20 cellular contexts compared by ENCODE assay signal in genomic region chr22:26697151-26697550, GRCh38. TPM values are rescaled to one million over a fixed set of nuclear protein-coding genes. Genes with fewer than 3 reads are reported as not detected.
DNase-seq lines count a peak whose midpoint lies in the region; ATAC-seq and TF ChIP-seq lines count a peak whose summit lies in the region.
"Had no signal": no experiment of that assay in that cellular context is flagged by ENCODE, and none has a peak within 500 bp of the region (broad histone marks: within the 10 kb centered on the region; RNA-seq: fewer than 3 reads in every experiment).

No MANE protein-coding gene starts in this region.

- H3K36me3 Mint-ChIP-seq in T-helper 17 cell (ENCODE audit: low read depth): peaks cover 13% of the 10 kb centered on the region

- peak overlapping the region; percentile 60 for H3K27ac Mint-ChIP-seq in T-helper 17 cell
- H3K27ac Mint-ChIP-seq: B cell; CD4-positive, alpha-beta T cell; CD8-positive, alpha-beta memory T cell; GM23338; HFFc6 had no signal

- TF ChIP-seq CTCF in HEK293 (tag by site-specific recombination; IDR thresholded peaks at IDR 0.05): no peak

- H3K27ac ChIP-seq in HEK293 (ENCODE audit: extremely low read depth, low read depth, low read length): no peak overlapping the region
- H3K27ac ChIP-seq: 22Rv1, BLaER1, C4-2B had no signal

- H3K4me3 Mint-ChIP-seq in T-helper 17 cell: no peak overlapping the region
- H3K4me3 Mint-ChIP-seq: B cell; CD4-positive, alpha-beta T cell; CD8-positive, alpha-beta memory T cell; GM23338; H9; HFFc6 had no signal

- H3K4me1 Mint-ChIP-seq in T-helper 17 cell: peaks cover 22% of the 10 kb centered on the region
- H3K4me1 Mint-ChIP-seq: GM23338 had no signal

- peaks cover 0 to 13% of the 10 kb centered on the region in 2 experiments; a peak in 1 of 3 replicates for H3K36me3 ChIP-seq in HEK293 (ENCODE audit: control insufficient read depth in 2 of 2, insufficient read depth in 1 of 2, low read length in 2 of 2)

- no peaks in the 10 kb centered on the region for H3K27me3 Mint-ChIP-seq in T-helper 17 cell
- H3K27me3 Mint-ChIP-seq: B cell; CD4-positive, alpha-beta T cell; CD8-positive, alpha-beta memory T cell had no signal

- no peak for ATAC-seq in T-helper 17 cell
- ATAC-seq in GM19328 (IDR thresholded peaks at IDR 0.05; ENCODE audit: unreplicated experiment): no peak
- ATAC-seq in GM21723 (IDR thresholded peaks at IDR 0.05; ENCODE audit: unreplicated experiment): no peak
- ATAC-seq: GM23338, HCT116 had no signal

- CTCF ChIA-PET in HEK293 (lab: Yijun Ruan, JAX): interaction anchor here (0.8 to 1.3 kb wide), 2 partner anchors 10 to 1190 kb away, joined by 3 read pairs; no protein-coding TSS in a partner anchor

- H3K4me3 ChIP-seq in HEK293 (ENCODE audit: low read depth, low read length): no peak overlapping the region
- H3K4me3 ChIP-seq: BLaER1, GM23338 had no signal

- H3K9me3 ChIP-seq in HEK293 (ENCODE audit: control insufficient read depth, insufficient read depth, low read depth, low read length) (no peaks in the 10 kb centered on the region), T-helper 17 cell (ENCODE audit: control insufficient read depth, low read length, poor library complexity, severe bottlenecking) (no peaks in the 10 kb centered on the region)

- no peaks in the 10 kb centered on the region for H3K4me1 ChIP-seq in HEK293 (ENCODE audit: control insufficient read depth, insufficient read depth, low read length)

- POLR2A ChIA-PET in HEK293 (lab: Yijun Ruan, JAX): no interaction called here

- DNase-seq in NCI-H1436 (lab: John Stamatoyannopoulos, UW) (peak; percentile 52), NCI-H1436 treated with DMSO at 0.1 percent for 48 hours (lab: John Stamatoyannopoulos, UW) (no peak), T-helper 17 cell (no peak), amniotic stem cell (lab: John Stamatoyannopoulos, UW) (no peak)
- DNase-seq: CD4-positive, alpha-beta T cell; CD8-positive, alpha-beta memory T cell; DMS53; DMS79 treated with DMSO at 0.1 percent for 48 hours; GF-D8; H9; HFFc6 had no signal

TF ChIP-seq in HEK293, 187 proteins besides CTCF, POLR2A, EP300 and RAD21:
- TF ChIP-seq ZNF175 (tag by site-specific recombination; IDR thresholded peaks at IDR 0.05) (no peak), ZNF211 (tag by site-specific recombination; IDR thresholded peaks at IDR 0.05; ENCODE audit: low read depth) (no peak), ZNF48 (tag by site-specific recombination; IDR thresholded peaks at IDR 0.05) (no peak), ZBTB48 (tag by site-specific recombination; IDR thresholded peaks at IDR 0.05) (no peak), ZIC2 (tag by site-specific recombination; IDR thresholded peaks at IDR 0.05) (peak; percentile 84), KLF16 (tag by site-specific recombination; IDR thresholded peaks at IDR 0.05) (no peak), MEIS1 (CRISPR knock-in tag; IDR thresholded peaks at IDR 0.05; ENCODE audit: borderline replicate concordance) (no peak), FEZF1 (tag by site-specific recombination; IDR thresholded peaks at IDR 0.05) (no peak), GLIS1 (tag by site-specific recombination; IDR thresholded peaks at IDR 0.05) (peak; percentile 84), BCL6B (tag by site-specific recombination; IDR thresholded peaks at IDR 0.05) (no peak), YY1 (tag by site-specific recombination; IDR thresholded peaks at IDR 0.05) (no peak), ZSCAN5A (tag by site-specific recombination; IDR thresholded peaks at IDR 0.05) (no peak), ZNF626 (tag by site-specific recombination; IDR thresholded peaks at IDR 0.05) (no peak), MYNN (tag by site-specific recombination; IDR thresholded peaks at IDR 0.05; ENCODE audit: borderline replicate concordance) (no peak)

RNA-seq across cellular contexts. Expression of gene MIAT, which starts 39.8 kb away (rescaled TPM):
- 100 to 1,000 TPM in 1 of 2 donors, 10 to 100 TPM in 1; 83.4 to 116 TPM for total RNA-seq in T-helper 17 cell
